In genomic region chr16:73069581-73070262, GRCh38 we compare ENCODE assay signal across 11 cellular contexts. TPM values are rescaled to one million over a fixed set of nuclear protein-coding genes. Genes with fewer than 3 reads are reported as not detected.
A peak's percentile ranks its signal among the peaks of the same experiment; 100 is the strongest.
DNase-seq lines count a peak whose midpoint lies in the region; ATAC-seq and TF ChIP-seq lines count a peak whose summit lies in the region.
"Had no signal": no experiment of that assay in that cellular context is flagged by ENCODE, and none has a peak within 500 bp of the region (broad histone marks: within the 10 kb centered on the region; RNA-seq: fewer than 3 reads in every experiment).

No MANE protein-coding gene starts in this region.

- BruUV-seq in Calu3 (replicated peaks; lab: Mats Ljungman, UMichigan), result TSS peak; percentile 88

- 91 to 98% (median 94%) methylated on average over 5 of the region's 5 CpGs for WGBS in adrenal gland, 4 donors

- peak overlapping the region; percentile 84 for H3K27ac Mint-ChIP-seq in Calu3 (ENCODE audit: unreplicated experiment)
- no peak overlapping the region for H3K27ac Mint-ChIP-seq in activated T-cell treated with anti-CD3 and anti-CD28 coated beads, Interleukin-2, amount 50 U/mL, for 72 hours
- H3K27ac Mint-ChIP-seq: CD8-positive, alpha-beta memory T cell had no signal

- H3K4me1 ChIP-seq in adrenal gland (replicated peaks in 1 of 2) (peaks cover 31 to 56% of the 10 kb centered on the region in 2 donors), iPS-20b (ENCODE audit: insufficient read depth, low read length) (peaks cover 9% of the 10 kb centered on the region; the same call in 1 of the 2 replicates)

- ATAC-seq in sciatic nerve (no peak), HG02870 (IDR thresholded peaks at IDR 0.05; ENCODE audit: unreplicated experiment) (no peak)
- ATAC-seq in activated T-cell treated with anti-CD3 and anti-CD28 coated beads, Interleukin-2, amount 50 U/mL, for 72 hours (replicated peaks in 1 of 2), result no peak

- H3K27me3 ChIP-seq in adrenal gland (no peaks in the 10 kb centered on the region), iPS-20b (ENCODE audit: insufficient read depth, low read length) (peaks cover 88% of the 10 kb centered on the region)

- peaks cover 28% of the 10 kb centered on the region for H3K36me3 Mint-ChIP-seq in Calu3 (ENCODE audit: insufficient read depth, unreplicated experiment)
- H3K36me3 Mint-ChIP-seq in activated T-cell treated with anti-CD3 and anti-CD28 coated beads, Interleukin-2, amount 50 U/mL, for 72 hours (ENCODE audit: insufficient read depth in 2 of 2), result no peaks in the 10 kb centered on the region
- H3K36me3 Mint-ChIP-seq: CD8-positive, alpha-beta memory T cell had no signal

- DNase-seq in Calu3 (no peak), adrenal gland (peak in 1 of 7 donors; percentile 44), sciatic nerve (ENCODE audit: low spot score) (peak; percentile 32), HK-2 (ENCODE audit: unreplicated experiment) (no peak), NCI-H1092 (lab: John Stamatoyannopoulos, UW) (no peak)
- DNase-seq in activated T-cell treated with anti-CD3 and anti-CD28 coated beads, Interleukin-2, amount 50 U/mL, for 72 hours, result no peak
- DNase-seq: activated effector memory CD4-positive, alpha-beta T cell treated with Interleukin-2 at 50 U/mL for 16 hours; CD8-positive, alpha-beta memory T cell; stimulated activated CD4-positive, alpha-beta T cell treated with anti-CD3 and anti-CD28 coated beads, Interleukin-4, amount 100 ng/mL, for 1 hour had no signal

- H3K36me3 ChIP-seq in adrenal gland (replicated peaks in 1 of 2) (no peaks in the 10 kb centered on the region), iPS-20b (ENCODE audit: insufficient read depth, low read depth, low read length) (no peaks in the 10 kb centered on the region)

- H3K4me1 Mint-ChIP-seq in Calu3 (ENCODE audit: low read depth, unreplicated experiment), result peaks cover 44% of the 10 kb centered on the region
- peaks cover 16% of the 10 kb centered on the region for H3K4me1 Mint-ChIP-seq in activated T-cell treated with anti-CD3 and anti-CD28 coated beads, Interleukin-2, amount 50 U/mL, for 72 hours (ENCODE audit: low read depth)

- no peaks in the 10 kb centered on the region for H3K9me3 Mint-ChIP-seq in Calu3 (ENCODE audit: low read depth, unreplicated experiment)
- no peaks in the 10 kb centered on the region for H3K9me3 Mint-ChIP-seq in activated T-cell treated with anti-CD3 and anti-CD28 coated beads, Interleukin-2, amount 50 U/mL, for 72 hours

- H3K9ac ChIP-seq in iPS-20b (ENCODE audit: low read depth, low read length), result peak overlapping the region; percentile 48; the same call in 1 of the 2 replicates

- peak overlapping the region; percentile 62 for H3K4me3 Mint-ChIP-seq in Calu3 (ENCODE audit: low read depth, unreplicated experiment)
- H3K4me3 Mint-ChIP-seq in activated T-cell treated with anti-CD3 and anti-CD28 coated beads, Interleukin-2, amount 50 U/mL, for 72 hours, result no peak overlapping the region
- H3K4me3 Mint-ChIP-seq: CD8-positive, alpha-beta memory T cell had no signal

- H3K4me3 ChIP-seq in adrenal gland (no peak overlapping the region), iPS-20b (ENCODE audit: low read length) (peak overlapping the region; percentile 63; the same call in 1 of the 2 replicates)

- TF ChIP-seq POLR2A in adrenal gland (IDR thresholded peaks at IDR 0.05), result no peak

- H3K9me3 ChIP-seq in adrenal gland (replicated peaks in 1 of 3), result no peaks in the 10 kb centered on the region
- H3K9me3 ChIP-seq in iPS-20b (ENCODE audit: insufficient read depth, low read depth, low read length), result no peaks in the 10 kb centered on the region; the same call in 1 of the 2 replicates

- peaks cover 21% of the 10 kb centered on the region for H3K27me3 Mint-ChIP-seq in Calu3 (ENCODE audit: unreplicated experiment)
- peaks cover 67% of the 10 kb centered on the region for H3K27me3 Mint-ChIP-seq in activated T-cell treated with anti-CD3 and anti-CD28 coated beads, Interleukin-2, amount 50 U/mL, for 72 hours (ENCODE audit: low read depth)

- CTCF ChIA-PET in Calu3 (lab: Charles Lee), result interaction anchor here (0.6 to 1.5 kb wide), 3 partner anchors 13 to 465 kb away, joined by 3 to 5 read pairs (median 3); no protein-coding TSS in a partner anchor

- intact Hi-C loops in Calu3 (cut with micrococcal nuclease; ENCODE audit: unreplicated experiment), result loop anchor here (2.0 kb wide), 1 partner anchor 15 kb away; no protein-coding TSS in a partner anchor
- intact Hi-C loops in adrenal gland (cut with DNase I), result loop anchor here (10.0 kb wide), 1 partner anchor 105 kb away; no protein-coding TSS in a partner anchor
- intact Hi-C loops in sciatic nerve (cut with DNase I), result no loop called here

- TF ChIP-seq CTCF in Calu3 (IDR thresholded peaks at IDR 0.05; ENCODE audit: unreplicated experiment) (no peak), adrenal gland (IDR thresholded peaks at IDR 0.05) (no peak)

- H3K27ac ChIP-seq in adrenal gland (peak overlapping the region in 3 of 5 donors; percentile 79 to 97 (median 89)), iPS-20b (ENCODE audit: low read length) (no peak overlapping the region)

RNA-seq across cellular contexts. Expression of gene ZFHX3, which starts 21.8 kb away (rescaled TPM):
- total RNA-seq in Calu3 (2022) (13.6 and 17.8 TPM in 2 replicates), adrenal gland (10 to 100 TPM; 16.8 to 31.6 (median 21.7) TPM), sciatic nerve (44.6 TPM)
- 10 to 100 TPM in 1 of 3 donors, 1 to 10 TPM in 2; 2.4 to 11.2 (median 9.4) TPM for polyA plus RNA-seq in adrenal gland
- total RNA-seq in activated T-cell treated with anti-CD3 and anti-CD28 coated beads, Interleukin-2, amount 50 U/mL, for 72 hours, result 1 to 10 TPM in 1 of 2 donors, under 1 TPM in 1; 0.35 to 1.0 TPM
